2 cellular contexts compared by ENCODE assay signal in genomic region chr2:145710303-145710702, GRCh38.
TF ChIP-seq lines count a peak whose summit lies in the region.

No MANE protein-coding gene starts in this region.

TF ChIP-seq in A549, 52 proteins besides CTCF, POLR2A, EP300 and RAD21 (continued from another document):
- TF ChIP-seq REST (IDR thresholded peaks at IDR 0.05) (no peak), RCOR1 (IDR thresholded peaks at IDR 0.05; ENCODE audit: low read depth, low read length) (no peak), ESRRA (IDR thresholded peaks at IDR 0.05; ENCODE audit: borderline replicate concordance, low read length) (no peak), HOXB13 (CRISPR knock-in tag; IDR thresholded peaks at IDR 0.05; ENCODE audit: low read depth) (no peak), FOXS1 (CRISPR knock-in tag; IDR thresholded peaks at IDR 0.05) (no peak)

TF ChIP-seq in K562, 482 proteins besides CTCF, POLR2A, EP300 and RAD21 (continued from another document):
- TF ChIP-seq CHAMP1 (IDR thresholded peaks at IDR 0.05), result peak; percentile 46; the same call in 1 of the 2 replicates
- TF ChIP-seq CBX3 (IDR thresholded peaks at IDR 0.05; ENCODE audit: borderline replicate concordance in 1 of 2, low read length in 2 of 2), result peak in 1 of 2 experiments; percentile 88; a peak in 2 of 3 replicates
- no peak for TF ChIP-seq NEUROD1 (IDR thresholded peaks at IDR 0.05; ENCODE audit: borderline replicate concordance, low read depth, low read length, partially characterized antibody)
- TF ChIP-seq CBX5 (IDR thresholded peaks at IDR 0.05; ENCODE audit: borderline replicate concordance, low read depth), result peak; percentile 72; the same call in 1 of the 2 replicates
- no peak for TF ChIP-seq JUNB (CRISPR knock-in tag; conservative IDR thresholded peaks at IDR 0.05)
- TF ChIP-seq HNRNPUL1 (IDR thresholded peaks at IDR 0.05; ENCODE audit: low read length), result no peak
- TF ChIP-seq TRIM24 (IDR thresholded peaks at IDR 0.05), result 0 out of 4 replicates have a peak, but pooled peaks of 1 of the 2 experiments have one; percentile 17
- TF ChIP-seq CTCFL (IDR thresholded peaks at IDR 0.05; ENCODE audit: borderline replicate concordance, insufficient read depth, low read depth, low read length, poor library complexity, severe bottlenecking), result no peak
- TF ChIP-seq RBM17 (IDR thresholded peaks at IDR 0.05; ENCODE audit: borderline replicate concordance, low read depth, low read length), result no peak
- TF ChIP-seq TRIM28 (IDR thresholded peaks at IDR 0.05), result peak; percentile 48; the same call in 1 of the 2 replicates
